In genomic region chr1:109569323-109569722, GRCh38 we compare ENCODE assay signal across 25 cellular contexts. TPM values are rescaled to one million over a fixed set of nuclear protein-coding genes. Genes with fewer than 3 reads are reported as not detected.
"Had no signal": no experiment of that assay in that cellular context is flagged by ENCODE, and none has a peak within 500 bp of the region (broad histone marks: within the 10 kb centered on the region; RNA-seq: fewer than 3 reads in every experiment).

No MANE protein-coding gene starts in this region.

- H2AFZ ChIP-seq: parathyroid adenoma had no signal

- H3K27ac ChIP-seq: gastroesophageal sphincter, parathyroid adenoma, right atrium auricular region, thoracic aorta, uterus had no signal

- H3K36me3 ChIP-seq: breast epithelium, gastroesophageal sphincter, right atrium auricular region, thoracic aorta, uterus had no signal

- DNase-seq: activated CD4-positive, alpha-beta T cell treated with anti-CD3 and anti-CD28 coated beads for 36 hours; activated CD4-positive, CD25-positive, alpha-beta regulatory T cell; activated naive CD4-positive, alpha-beta T cell; activated T-cell treated with anti-CD3 and anti-CD28 coated beads for 4 hours; activated T-cell treated with anti-CD3 and anti-CD28 coated beads, Interleukin-2, amount 50 U/mL, for 72 hours; effector CD4-positive, alpha-beta T cell; left lung; mammary epithelial cell; naive B cell; nephron progenitor cell; nucleus accumbens; stimulated activated naive CD4-positive, alpha-beta T cell treated with Interleukin-2 at 50 U/mL for 16 hours; T-helper 1 cell; trophoblast cell; uterus had no signal

- H3K9ac ChIP-seq: parathyroid adenoma had no signal

- ATAC-seq: activated CD4-positive, alpha-beta T cell treated with anti-CD3 and anti-CD28 coated beads for 36 hours; activated naive CD4-positive, alpha-beta T cell treated with anti-CD3 and anti-CD28 coated beads, Interleukin-2, amount 50 U/mL, for 72 hours; activated T-cell treated with anti-CD3 and anti-CD28 coated beads, Interleukin-2, amount 50 U/mL, for 72 hours; gastroesophageal sphincter; left lung had no signal

- H3K27me3 ChIP-seq: breast epithelium, gastroesophageal sphincter, left lung, right atrium auricular region, uterus had no signal

- H3K9me3 ChIP-seq: breast epithelium, gastroesophageal sphincter, left lung, right atrium auricular region, thoracic aorta, uterus had no signal

- H3K4me1 ChIP-seq: parathyroid adenoma, uterus had no signal

- H3K4me3 ChIP-seq: breast epithelium, gastroesophageal sphincter, left lung, right atrium auricular region, thoracic aorta, uterus had no signal

RNA-seq across cellular contexts. Expression of gene GPR61, which starts 29.7 kb away (rescaled TPM):
- total RNA-seq: activated T-cell treated with anti-CD3 and anti-CD28 coated beads, Interleukin-2, amount 50 U/mL, for 72 hours; breast epithelium; epithelial cell of proximal tubule; fibroblast of lung; fibroblast of villous mesenchyme; gastroesophageal sphincter; left lung; mesothelial cell of epicardium; thoracic aorta had no signal
- polyA plus RNA-seq: mammary epithelial cell had no signal

RNA-seq across cellular contexts. Expression of gene GNAT2, which starts 50.1 kb away (rescaled TPM):
- total RNA-seq: breast epithelium, epithelial cell of proximal tubule, gastroesophageal sphincter, left lung, mammary epithelial cell, mesothelial cell of epicardium, thoracic aorta, uterus had no signal
